ENCODE assay signal across 11 cellular contexts in genomic region chr2:210994104-210994503, GRCh38.
"Had no signal": no experiment of that assay in that cellular context is flagged by ENCODE, and none has a peak within 500 bp of the region (broad histone marks: within the 10 kb centered on the region; RNA-seq: fewer than 3 reads in every experiment).

No MANE protein-coding gene starts in this region.

- H3K4me1 Mint-ChIP-seq: GM23338, H9 had no signal

- H3K27ac ChIP-seq: GM23248 had no signal

- H3K9ac ChIP-seq: GM23248 had no signal

- H3K4me2 ChIP-seq: GM23338 had no signal

- FAIRE-seq: H1, H54 had no signal

- ATAC-seq: GM23338, HCT116 had no signal

- H3K4me3 Mint-ChIP-seq: GM23338, H9, HFFc6 had no signal

- H3K4me3 ChIP-seq: GM23248, GM23338, HAP-1 had no signal

- H3K27ac Mint-ChIP-seq: GM23338, H9, HFFc6 had no signal

- H3K9me3 ChIP-seq: HAP-1 had no signal

- DNase-seq: GM23248, GOT3, H7, H9, HCEC 1CT, HFFc6 had no signal

- H2AFZ ChIP-seq: GM23248, GM23338 had no signal

- H3K4me1 ChIP-seq: HAP-1 had no signal

- H3K36me3 ChIP-seq: HAP-1 had no signal
